Comparison of ENCODE assay signal across 1 cellular context in the genomic region with DNA sequence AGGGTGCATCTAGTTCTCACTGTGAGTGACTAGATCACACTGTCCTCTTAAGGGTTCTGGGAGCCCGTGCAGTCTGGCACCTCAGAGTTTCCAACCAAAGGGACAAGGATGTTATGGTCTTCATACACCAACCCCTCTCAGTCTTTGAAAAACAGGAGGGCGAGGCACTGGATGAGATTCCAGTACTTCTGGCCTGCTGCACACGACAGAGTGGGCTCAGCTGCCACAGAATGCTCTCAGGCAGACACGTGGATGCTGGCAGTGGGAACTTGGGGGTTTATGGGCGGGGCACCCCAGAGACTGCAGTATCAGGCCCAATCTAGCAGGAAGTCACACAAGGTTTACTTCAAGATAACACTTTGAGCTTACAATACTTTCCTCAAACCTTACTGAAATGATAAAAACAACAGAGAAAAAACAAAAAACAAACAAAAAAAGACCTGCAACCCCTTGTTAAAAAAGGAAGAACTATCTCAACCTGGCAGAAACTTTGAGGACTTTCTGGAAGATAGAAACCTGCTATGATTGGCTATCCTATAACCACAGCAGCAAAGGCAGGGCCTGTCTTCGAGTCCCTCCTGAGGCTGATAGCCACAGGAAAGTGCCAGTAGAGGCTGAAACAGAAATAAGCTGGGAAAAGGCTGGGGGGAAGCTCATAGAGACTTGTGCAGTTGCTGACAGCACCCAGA.
TF ChIP-seq lines count a peak whose summit lies in the region.

No MANE protein-coding gene starts in this region.

TF ChIP-seq in K562, 482 proteins besides CTCF, POLR2A, EP300 and RAD21 (continued from another document and continues in another):
- TF ChIP-seq CHD7 (IDR thresholded peaks at IDR 0.05; ENCODE audit: low read depth, low read length) (no peak), KDM4B (IDR thresholded peaks at IDR 0.05; ENCODE audit: borderline replicate concordance in 2 of 2, low read depth in 1 of 2) (no peak), ZNF778 (CRISPR knock-in tag; IDR thresholded peaks at IDR 0.05) (no peak), L3MBTL2 (IDR thresholded peaks at IDR 0.05) (peak; percentile 77), NR2C2 (CRISPR knock-in tag; IDR thresholded peaks at IDR 0.05) (no peak), NR2C2 (tag; IDR thresholded peaks at IDR 0.05) (no peak), TFAP4 (CRISPR knock-in tag; IDR thresholded peaks at IDR 0.05; ENCODE audit: borderline replicate concordance) (peak; percentile 28; the same call in 1 of the 2 replicates), ZKSCAN3 (CRISPR knock-in tag; IDR thresholded peaks at IDR 0.05) (no peak), MNT (conservative IDR thresholded peaks at IDR 0.05) (peak; percentile 77 to 86), ZC3H11A (IDR thresholded peaks at IDR 0.05; ENCODE audit: low read depth, low read length) (no peak), ETS2 (tag; IDR thresholded peaks at IDR 0.05; ENCODE audit: borderline replicate concordance, poor library complexity, severe bottlenecking) (no peak), CBFB (CRISPR knock-in tag; IDR thresholded peaks at IDR 0.05) (no peak), MTA2 (IDR thresholded peaks at IDR 0.05; ENCODE audit: low read depth) (peak; percentile 60), ZSCAN29 (IDR thresholded peaks at IDR 0.05) (no peak), MYNN (IDR thresholded peaks at IDR 0.05) (no peak), MYNN (CRISPR knock-in tag; IDR thresholded peaks at IDR 0.05) (no peak), CBFA2T3 (IDR thresholded peaks at IDR 0.05) (peak; percentile 87), SLC30A9 (CRISPR knock-in tag; IDR thresholded peaks at IDR 0.05) (no peak), NFE2L1 (tag; IDR thresholded peaks at IDR 0.05; ENCODE audit: borderline replicate concordance, low read depth) (no peak), ZNF431 (CRISPR knock-in tag; IDR thresholded peaks at IDR 0.05) (no peak), CBFA2T2 (conservative IDR thresholded peaks at IDR 0.05) (peak; percentile 67), NR1H2 (CRISPR knock-in tag; IDR thresholded peaks at IDR 0.05) (no peak), MCM2 (IDR thresholded peaks at IDR 0.05; ENCODE audit: low read depth) (no peak), NR2F6 (CRISPR knock-in tag; IDR thresholded peaks at IDR 0.05) (no peak), HDAC8 (tag; IDR thresholded peaks at IDR 0.05) (no peak), ZNF699 (CRISPR knock-in tag; IDR thresholded peaks at IDR 0.05; ENCODE audit: insufficient replicate concordance) (no peak), ZBTB11 (CRISPR knock-in tag; IDR thresholded peaks at IDR 0.05) (peak in 1 of 3 experiments; percentile 42; a peak in 1 of 6 replicates), SMAD2 (IDR thresholded peaks at IDR 0.05; ENCODE audit: low read depth, low read length) (no peak), NBN (IDR thresholded peaks at IDR 0.05; ENCODE audit: low read depth) (peak; percentile 25; the same call in 1 of the 2 replicates), POLR2G (IDR thresholded peaks at IDR 0.05; ENCODE audit: low read depth, low read length) (no peak), SMAD1 (IDR thresholded peaks at IDR 0.05; ENCODE audit: low read depth, low read length, partially characterized antibody) (no peak), TCF7 (IDR thresholded peaks at IDR 0.05; ENCODE audit: borderline replicate concordance) (no peak), USF2 (CRISPR knock-in tag; IDR thresholded peaks at IDR 0.05) (no peak), BCOR (IDR thresholded peaks at IDR 0.05) (no peak), THAP7 (CRISPR knock-in tag; IDR thresholded peaks at IDR 0.05) (no peak)
- TF ChIP-seq, protein P1, sequence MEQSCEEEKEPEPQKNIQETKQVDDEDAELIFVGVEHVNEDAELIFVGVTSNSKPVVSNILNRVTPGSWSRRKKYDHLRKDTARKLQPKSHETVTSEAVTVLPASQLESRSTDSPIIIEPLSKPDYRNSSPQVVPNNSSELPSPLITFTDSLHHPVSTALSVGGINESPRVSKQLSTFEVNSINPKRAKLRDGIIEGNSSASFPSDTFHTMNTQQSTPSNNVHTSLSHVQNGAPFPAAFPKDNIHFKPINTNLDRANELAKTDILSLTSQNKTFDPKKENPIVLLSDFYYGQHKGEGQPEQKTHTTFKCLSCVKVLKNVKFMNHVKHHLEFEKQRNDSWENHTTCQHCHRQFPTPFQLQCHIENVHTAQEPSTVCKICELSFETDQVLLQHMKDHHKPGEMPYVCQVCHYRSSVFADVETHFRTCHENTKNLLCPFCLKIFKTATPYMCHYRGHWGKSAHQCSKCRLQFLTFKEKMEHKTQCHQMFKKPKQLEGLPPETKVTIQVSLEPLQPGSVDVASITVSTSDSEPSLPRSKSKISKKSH (CRISPR knock-in tag; IDR thresholded peaks at IDR 0.05) = no peak
- TF ChIP-seq, protein P2, sequence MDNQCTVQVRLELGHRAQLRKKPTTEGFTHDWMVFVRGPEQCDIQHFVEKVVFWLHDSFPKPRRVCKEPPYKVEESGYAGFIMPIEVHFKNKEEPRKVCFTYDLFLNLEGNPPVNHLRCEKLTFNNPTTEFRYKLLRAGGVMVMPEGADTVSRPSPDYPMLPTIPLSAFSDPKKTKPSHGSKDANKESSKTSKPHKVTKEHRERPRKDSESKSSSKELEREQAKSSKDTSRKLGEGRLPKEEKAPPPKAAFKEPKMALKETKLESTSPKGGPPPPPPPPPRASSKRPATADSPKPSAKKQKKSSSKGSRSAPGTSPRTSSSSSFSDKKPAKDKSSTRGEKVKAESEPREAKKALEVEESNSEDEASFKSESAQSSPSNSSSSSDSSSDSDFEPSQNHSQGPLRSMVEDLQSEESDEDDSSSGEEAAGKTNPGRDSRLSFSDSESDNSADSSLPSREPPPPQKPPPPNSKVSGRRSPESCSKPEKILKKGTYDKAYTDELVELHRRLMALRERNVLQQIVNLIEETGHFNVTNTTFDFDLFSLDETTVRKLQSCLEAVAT (IDR thresholded peaks at IDR 0.05) = no peak; a peak in 2 of 4 replicates
